ENCODE assay signal across 8 cellular contexts in the genomic region with DNA sequence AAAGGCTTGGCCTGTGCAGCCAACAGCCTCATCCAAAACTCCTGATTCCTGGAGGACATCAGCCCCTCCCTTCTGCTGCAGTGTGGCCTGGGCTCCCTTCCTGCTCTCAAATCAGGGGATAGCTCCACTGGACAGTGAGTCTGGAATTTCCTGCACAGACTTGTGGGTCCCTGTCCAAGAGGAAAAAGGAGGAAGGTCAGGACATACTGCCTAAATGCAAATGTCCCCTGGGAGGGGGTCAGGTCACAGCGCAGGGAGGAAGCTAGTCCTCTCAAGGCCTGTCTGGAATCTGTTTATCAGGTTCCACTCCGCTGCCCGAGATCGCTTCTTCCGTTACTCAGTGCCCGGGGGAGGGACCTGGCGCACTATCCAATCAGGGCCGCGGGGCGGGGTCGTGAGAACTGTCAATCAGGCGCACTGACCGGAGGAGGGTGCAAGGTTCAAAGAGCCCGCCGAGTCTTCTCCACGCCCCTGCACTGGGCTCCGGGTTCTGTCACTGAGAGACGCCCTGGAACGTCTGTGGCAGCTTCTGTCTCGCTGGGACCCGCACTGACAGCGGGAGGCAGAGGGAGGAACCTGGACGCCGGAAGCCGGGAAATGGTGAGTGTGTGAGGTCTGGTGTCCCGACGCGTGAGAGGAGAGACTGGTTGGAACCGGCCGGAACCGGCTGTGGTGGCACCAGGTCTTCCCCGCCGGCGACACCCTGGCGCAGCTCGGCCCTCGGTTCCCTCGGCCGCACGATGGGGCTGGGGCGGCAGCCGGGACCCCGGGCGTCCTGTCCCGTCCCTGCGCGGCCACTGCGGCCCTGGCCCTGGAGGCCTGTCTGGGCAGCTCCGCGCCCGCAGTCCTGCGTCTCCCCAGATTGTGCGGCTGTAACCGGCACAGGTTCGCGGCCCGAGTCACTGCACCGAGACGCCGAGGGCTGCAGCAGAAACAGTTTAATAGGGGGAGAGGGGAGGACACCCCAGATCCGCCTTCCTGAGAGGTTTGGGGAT. TPM values are rescaled to one million over a fixed set of nuclear protein-coding genes. Genes with fewer than 3 reads are reported as not detected.
A peak's percentile ranks its signal among the peaks of the same experiment; 100 is the strongest.
DNase-seq lines count a peak whose midpoint lies in the region; ATAC-seq and TF ChIP-seq lines count a peak whose summit lies in the region.

ZNF441 (plus strand) TSS at position 404 of the 995 bp plus-strand sequence; CDS start at position 598, 194 bp downstream.

- peak within 1 kb of the TSS; percentile 63 for H3K27ac ChIP-seq in foreskin keratinocyte
- no peak within 1 kb of the TSS for H3K27ac ChIP-seq in neural progenitor cell
- H3K27ac ChIP-seq in stomach: peak within 1 kb of the TSS; percentile 85 to 95 (median 95)

- H3K79me2 ChIP-seq in Loucy (ENCODE audit: insufficient read depth, low read length) (peaks cover 18% of the 10 kb centered on the region; the same call in 1 of the 2 replicates), neural progenitor cell (ENCODE audit: low read depth) (no peaks in the 10 kb centered on the region)

- no peaks in the 10 kb centered on the region for H3K27me3 Mint-ChIP-seq in neural progenitor cell (ENCODE audit: insufficient read depth, low read depth)

- WGBS in stomach, 5 donors: 0% methylated on average over 33 to 61 of the region's 61 CpGs

- H3K4me2 ChIP-seq in Loucy (ENCODE audit: low read depth, low read length, poor library complexity, severe bottlenecking) (peak within 1 kb of the TSS; percentile 86), neural progenitor cell (peak within 1 kb of the TSS; percentile 72)

- peak; percentile 94 for ATAC-seq in foreskin keratinocyte

- peak within 1 kb of the TSS; percentile 98 for H3K27ac Mint-ChIP-seq in neural progenitor cell

- H2AFZ ChIP-seq in Loucy (ENCODE audit: low read length) (peak within 1 kb of the TSS; percentile 98), neural progenitor cell (replicated peaks) (peak within 1 kb of the TSS; percentile 95)

- H3K4me3 Mint-ChIP-seq in neural progenitor cell: peak within 1 kb of the TSS; percentile 98

- intact Hi-C loops in stomach (cut with DNase I; ENCODE audit: low total_unique reads): no loop called here

- peaks cover 10% of the 10 kb centered on the region for H3K4me1 Mint-ChIP-seq in neural progenitor cell

- no peaks in the 10 kb centered on the region for H3K9me2 ChIP-seq in Loucy (replicated peaks; ENCODE audit: low read depth, low read length)

- DNase-seq in EH (ENCODE audit: low read depth): peak; percentile 96
- peak; percentile 88 for DNase-seq in H4 (ENCODE audit: low spot score)
- DNase-seq in SHP77 treated with DMSO at 0.1 percent for 48 hours (lab: John Stamatoyannopoulos, UW): peak; percentile 89
- peak; percentile 89 for DNase-seq in activated gamma-delta T cell treated with anti-CD3 and anti-CD28 coated beads, Interleukin-2, amount 50 U/mL, for 16 hours (ENCODE audit: low read depth)
- DNase-seq in foreskin keratinocyte: peak; percentile 83 to 89
- DNase-seq in neural progenitor cell (ENCODE audit: low spot score): peak; percentile 97
- DNase-seq in stomach: peak; percentile 98

- H3K27me3 ChIP-seq in Loucy (ENCODE audit: insufficient read depth, low read length, poor library complexity, severe bottlenecking) (no peaks in the 10 kb centered on the region), foreskin keratinocyte (no peaks in the 10 kb centered on the region), neural progenitor cell (peaks cover 52% of the 10 kb centered on the region), stomach (no peaks in the 10 kb centered on the region)

- TF ChIP-seq CTCF in Loucy (conservative IDR thresholded peaks at IDR 0.05; ENCODE audit: low read length): no peak
- no peak for TF ChIP-seq CTCF in foreskin keratinocyte (conservative IDR thresholded peaks at IDR 0.05)
- no peak for TF ChIP-seq CTCF in neural progenitor cell (IDR thresholded peaks at IDR 0.05)
- peak in 2 of 7 experiments; percentile 14 to 20 for TF ChIP-seq CTCF in stomach (IDR thresholded peaks at IDR 0.05)

- H4K20me1 ChIP-seq in Loucy (ENCODE audit: insufficient read depth, low read length, poor library complexity, severe bottlenecking) (no peaks in the 10 kb centered on the region), neural progenitor cell (ENCODE audit: low read depth) (no peaks in the 10 kb centered on the region)

- peak in 1 of 4 donors; percentile 20 for TF ChIP-seq POLR2A in stomach (IDR thresholded peaks at IDR 0.05)

- H3F3A ChIP-seq in Loucy (ENCODE audit: low read depth) (no peaks in the 10 kb centered on the region), neural progenitor cell (ENCODE audit: low read depth) (no peaks in the 10 kb centered on the region)

- H3K36me3 Mint-ChIP-seq in neural progenitor cell: peaks cover 13% of the 10 kb centered on the region

- peaks cover 35% of the 10 kb centered on the region for H3K9me3 Mint-ChIP-seq in neural progenitor cell

- peak within 1 kb of the TSS; percentile 78 for H3K4me3 ChIP-seq in Loucy (ENCODE audit: low read length, poor library complexity, severe bottlenecking)
- H3K4me3 ChIP-seq in neural progenitor cell: peak within 1 kb of the TSS; percentile 69
- H3K4me3 ChIP-seq in stomach: peak within 1 kb of the TSS; percentile 68 to 92 (median 84)

- H3K9me3 ChIP-seq in Loucy (ENCODE audit: insufficient read depth, low read depth, low read length): peaks cover 8% of the 10 kb centered on the region; the same call in 1 of the 2 replicates
- peaks cover 3% of the 10 kb centered on the region for H3K9me3 ChIP-seq in neural progenitor cell (ENCODE audit: low read depth)
- peaks cover 0 to 18% (median 8%) of the 10 kb centered on the region in 4 donors for H3K9me3 ChIP-seq in stomach

- H3K9ac ChIP-seq in Loucy (ENCODE audit: low read depth, low read length, poor library complexity, severe bottlenecking): peak within 1 kb of the TSS; percentile 83
- peak within 1 kb of the TSS; percentile 16 for H3K9ac ChIP-seq in neural progenitor cell

- TF ChIP-seq EP300 in stomach (IDR thresholded peaks at IDR 0.05): no peak

- H3K36me3 ChIP-seq in Loucy (ENCODE audit: insufficient read depth, low read length) (no peaks in the 10 kb centered on the region), neural progenitor cell (no peaks in the 10 kb centered on the region), stomach (no peaks in the 10 kb centered on the region)

- H3K4me1 ChIP-seq in Loucy (ENCODE audit: insufficient read depth, low read length, poor library complexity, severe bottlenecking) (peaks cover 15% of the 10 kb centered on the region), foreskin keratinocyte (peaks cover 3% of the 10 kb centered on the region), neural progenitor cell (no peaks in the 10 kb centered on the region), stomach (peaks cover 5 to 26% (median 18%) of the 10 kb centered on the region in 4 donors)

RNA-seq across cellular contexts. Expression of gene ZNF441, which starts in this region (rescaled TPM):
- 1.5 and 3.3 TPM in 2 replicates for total RNA-seq in H4 (2014; rRNA removed; shearing (Covaris generic))
- total RNA-seq in foreskin keratinocyte (3.4 and 3.6 TPM in 2 replicates), neural progenitor cell (ENCODE audit: low replicate concordance) (6.5 and 7.3 TPM in 2 replicates), stomach (10 to 100 TPM in 4 of 5 donors, 1 to 10 TPM in 1; 6.8 to 29.4 (median 22.8) TPM)
- polyA plus RNA-seq in foreskin keratinocyte (0.65 and 0.76 TPM in 2 replicates), stomach (1 to 10 TPM; 1.7 to 2.9 (median 2.0) TPM)
